In genomic region chr12:53586745-53587144, GRCh38 we compare ENCODE assay signal across 1 cellular context.
TF ChIP-seq lines count a peak whose summit lies in the region.

No MANE protein-coding gene starts in this region.

TF ChIP-seq in SK-N-SH, 30 proteins besides CTCF, POLR2A, EP300 and RAD21:
- no peak for TF ChIP-seq RCOR1 (IDR thresholded peaks at IDR 0.05; ENCODE audit: low read length)
- TF ChIP-seq CHD2 (IDR thresholded peaks at IDR 0.05; ENCODE audit: low read length, partially characterized antibody): no peak
- no peak for TF ChIP-seq RXRA (IDR thresholded peaks at IDR 0.05; ENCODE audit: borderline replicate concordance, low read depth)
- no peak for TF ChIP-seq IRF3 (IDR thresholded peaks at IDR 0.05; ENCODE audit: low read depth, low read length)
- no peak for TF ChIP-seq NRF1 (IDR thresholded peaks at IDR 0.05; ENCODE audit: low read depth, low read length)
- no peak for TF ChIP-seq ZBTB33 (IDR thresholded peaks at IDR 0.05; ENCODE audit: borderline replicate concordance, low read depth)
- TF ChIP-seq FOSL2 (IDR thresholded peaks at IDR 0.05; ENCODE audit: borderline replicate concordance, low read depth): no peak
- TF ChIP-seq GABPA (IDR thresholded peaks at IDR 0.05; ENCODE audit: low read depth): no peak
- no peak for TF ChIP-seq USF1 (IDR thresholded peaks at IDR 0.05; ENCODE audit: borderline replicate concordance, low read depth)
- no peak for TF ChIP-seq SMC3 (IDR thresholded peaks at IDR 0.05; ENCODE audit: low read depth, low read length)
